Comparison of ENCODE assay signal across 21 cellular contexts in the genomic region with DNA sequence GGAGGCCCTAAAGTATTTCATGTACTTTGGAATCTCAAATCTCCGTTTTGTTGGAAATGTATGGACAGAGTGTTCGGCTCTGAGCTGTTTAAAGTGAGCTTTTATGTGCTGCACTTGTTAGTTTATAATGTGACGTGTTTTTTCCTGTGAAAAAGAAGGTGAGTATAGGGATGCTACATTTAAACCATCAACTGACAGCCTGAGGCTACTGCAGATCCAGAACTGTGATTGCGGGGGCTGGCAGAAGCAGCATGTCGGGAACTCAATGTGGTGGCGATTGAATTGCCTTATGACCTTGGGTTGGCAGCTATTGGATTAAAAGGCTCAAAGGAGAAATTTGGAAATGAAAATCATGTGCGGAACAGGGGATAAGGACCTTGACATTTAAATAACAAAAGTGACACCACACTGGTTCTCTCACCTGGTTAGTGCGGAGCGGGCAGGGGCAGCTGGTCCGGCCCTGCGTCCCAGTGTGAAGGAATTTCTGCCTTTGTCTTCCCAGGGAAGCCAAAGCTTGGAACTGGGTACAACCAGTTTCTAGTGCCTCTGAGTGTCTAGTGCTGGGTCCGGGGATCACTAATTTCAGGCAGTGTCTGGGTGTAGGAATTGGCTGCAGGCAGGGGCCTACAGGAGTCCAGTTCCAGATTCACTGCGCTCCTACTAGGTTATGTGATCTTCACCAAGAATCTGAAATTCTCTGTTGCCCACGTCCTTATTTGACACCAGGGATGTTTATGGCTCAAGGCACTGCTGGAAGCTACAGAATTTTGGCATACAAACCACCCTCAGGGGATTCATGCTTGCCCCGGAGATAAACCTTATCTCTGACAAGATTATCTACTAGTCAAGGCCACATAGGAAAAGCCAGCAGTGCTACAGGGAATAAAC.
A peak's percentile ranks its signal among the peaks of the same experiment; 100 is the strongest.
DNase-seq lines count a peak whose midpoint lies in the region; ATAC-seq and TF ChIP-seq lines count a peak whose summit lies in the region.
"Had no signal": no experiment of that assay in that cellular context is flagged by ENCODE, and none has a peak within 500 bp of the region (broad histone marks: within the 10 kb centered on the region; RNA-seq: fewer than 3 reads in every experiment).

No MANE protein-coding gene starts in this region.

- H3K4me3 ChIP-seq in SJCRH30 (no peak overlapping the region), gastroesophageal sphincter (no peak overlapping the region), GM23248 (no peak overlapping the region)
- H3K4me3 ChIP-seq: ascending aorta, MG63, prostate gland had no signal

- H3K4me1 ChIP-seq in SJCRH30 (peaks cover 43% of the 10 kb centered on the region), gastroesophageal sphincter (peaks cover 4 to 63% (median 7%) of the 10 kb centered on the region in 3 donors), GM23248 (ENCODE audit: insufficient read depth) (peaks cover 12% of the 10 kb centered on the region; the same call in 1 of the 2 replicates)
- H3K4me1 ChIP-seq: prostate gland had no signal

- DNase-seq in G401 (ENCODE audit: low spot score), result peak; percentile 49
- peak; percentile 34 to 50 for DNase-seq in SJCRH30
- DNase-seq in sciatic nerve (ENCODE audit: low spot score), result peak; percentile 31
- DNase-seq in NCI-H446 (lab: John Stamatoyannopoulos, UW), result no peak
- no peak for DNase-seq in stimulated activated naive CD4-positive, alpha-beta T cell (lab: John Stamatoyannopoulos, UW)
- DNase-seq in GM23248, result no peak
- DNase-seq: activated T-cell treated with anti-CD3 and anti-CD28 coated beads, Interleukin-2, amount 50 U/mL, for 4 hours; effector CD8-positive, alpha-beta T cell; HFFc6; MG63; NCI-H1436; NCI-H774; nephron progenitor cell; small intestine; stimulated activated CD4-positive, alpha-beta T cell treated with anti-CD3 and anti-CD28 coated beads, Interleukin-2, amount 100 ng/mL, for 48 hours; T-helper 9 cell had no signal

- no peak for TF ChIP-seq EP300 in gastroesophageal sphincter (IDR thresholded peaks at IDR 0.05)

- H3K9me2 ChIP-seq in GM23248 (ENCODE audit: insufficient read depth), result no peaks in the 10 kb centered on the region

- intact Hi-C loops in sciatic nerve (cut with DNase I), result no loop called here

- no peak overlapping the region for H3K9ac ChIP-seq in GM23248

- H3K27me3 ChIP-seq in SJCRH30 (no peaks in the 10 kb centered on the region), gastroesophageal sphincter (peaks cover 6% of the 10 kb centered on the region), GM23248 (replicated peaks; ENCODE audit: insufficient read depth) (no peaks in the 10 kb centered on the region; the same call in 1 of the 2 replicates)
- H3K27me3 ChIP-seq: ascending aorta, MG63 had no signal

- no peaks in the 10 kb centered on the region for H3K79me2 ChIP-seq in GM23248 (ENCODE audit: insufficient read depth)

- H3F3A ChIP-seq in GM23248 (ENCODE audit: insufficient read depth), result peaks cover 6% of the 10 kb centered on the region; the same call in 1 of the 2 replicates

- H2AFZ ChIP-seq in GM23248, result no peak overlapping the region

- no peak for TF ChIP-seq POLR2A in gastroesophageal sphincter (IDR thresholded peaks at IDR 0.05)

- ATAC-seq in gastroesophageal sphincter (no peak), sciatic nerve (no peak), GM21825 (IDR thresholded peaks at IDR 0.05; ENCODE audit: unreplicated experiment) (no peak)
- ATAC-seq: activated T-cell treated with anti-CD3 and anti-CD28 coated beads, Interleukin-2, amount 50 U/mL, for 4 hours; esophagus mucosa had no signal

- peak overlapping the region; percentile 13; the same call in 1 of the 2 replicates for H3K27ac ChIP-seq in SJCRH30
- H3K27ac ChIP-seq in gastroesophageal sphincter, result peak overlapping the region in 3 of 4 donors; percentile 59 to 72 (median 62)
- no peak overlapping the region for H3K27ac ChIP-seq in GM23248

- in situ Hi-C loops in G401 (cut with HindIII; ENCODE audit: low sequenced_read_pairs), result no loop called here
- in situ Hi-C loops in GM23248 (cut with MboI), result no loop called here

- WGBS in gastroesophageal sphincter (ENCODE audit: low coverage in 1 of 2), 2 donors, result 73 to 89% methylated on average over 10 to 12 of the region's 15 CpGs
- WGBS in GM23248 (ENCODE audit: low coverage in 1 of 2, low lambda C conversion rate in 2 of 2, missing lambda C conversion rate in 2 of 2), 2 experiments, result 86 to 87% methylated on average over 15 of the region's 15 CpGs

- TF ChIP-seq CTCF in gastroesophageal sphincter (IDR thresholded peaks at IDR 0.05), result no peak

- no peaks in the 10 kb centered on the region for H3K36me3 ChIP-seq in SJCRH30
- H3K36me3 ChIP-seq in gastroesophageal sphincter, result no peaks in the 10 kb centered on the region
- no peaks in the 10 kb centered on the region for H3K36me3 ChIP-seq in GM23248 (ENCODE audit: low read depth)
- H3K36me3 ChIP-seq: ascending aorta, MG63, prostate gland had no signal

- no peaks in the 10 kb centered on the region for H4K20me1 ChIP-seq in GM23248 (ENCODE audit: insufficient read depth)

- no peaks in the 10 kb centered on the region for H3K9me3 ChIP-seq in SJCRH30 (replicated peaks)
- no peaks in the 10 kb centered on the region for H3K9me3 ChIP-seq in gastroesophageal sphincter
- H3K9me3 ChIP-seq in GM23248 (ENCODE audit: low read depth), result no peaks in the 10 kb centered on the region
- H3K9me3 ChIP-seq: ascending aorta, MG63, prostate gland had no signal

- no peak overlapping the region for H3K4me2 ChIP-seq in GM23248 (ENCODE audit: unreplicated experiment)

Comparison
In these comparisons a context has a peak if more than half of its experiments do, and no peak if none do; other contexts are left out.
1. DNase-seq: peak in G401 (single experiment), SJCRH30 (2 of 2) and sciatic nerve (single experiment); none in NCI-H446 (0 of 2), stimulated activated naive CD4-positive, alpha-beta T cell (0 of 6) and GM23248 (single experiment).